14 cellular contexts compared by ENCODE assay signal in genomic region chr15:31358163-31358562, GRCh38. TPM values are rescaled to one million over a fixed set of nuclear protein-coding genes. Genes with fewer than 3 reads are reported as not detected.
DNase-seq lines count a peak whose midpoint lies in the region; ATAC-seq and TF ChIP-seq lines count a peak whose summit lies in the region.
"Had no signal": no experiment of that assay in that cellular context is flagged by ENCODE, and none has a peak within 500 bp of the region (broad histone marks: within the 10 kb centered on the region; RNA-seq: fewer than 3 reads in every experiment).

No MANE protein-coding gene starts in this region.

- no peak for TF ChIP-seq POLR2A in heart left ventricle (IDR thresholded peaks at IDR 0.05)

- no peak overlapping the region for H2BK12ac ChIP-seq in mesenchymal stem cell (ENCODE audit: low read length in 2 of 2)

- no peak overlapping the region for H2BK120ac ChIP-seq in mesenchymal stem cell (ENCODE audit: low read depth, low read length)

- TF ChIP-seq CTCF in left ventricle myocardium inferior (IDR thresholded peaks at IDR 0.05; ENCODE audit: borderline replicate concordance) = no peak
- no peak for TF ChIP-seq CTCF in heart left ventricle (IDR thresholded peaks at IDR 0.05)
- no peak for TF ChIP-seq CTCF in type B pancreatic cell (conservative IDR thresholded peaks at IDR 0.05)

- H3K27ac Mint-ChIP-seq in activated CD8-positive, alpha-beta T cell treated with anti-CD3 and anti-CD28 coated beads, Interleukin-2, amount 10 ng/mL, durations not matched to agents 7 days and 5 days = peak overlapping the region; percentile 94
- H3K27ac Mint-ChIP-seq in memory B cell (peak overlapping the region; percentile 76), type B pancreatic cell (peak overlapping the region; percentile 58)

- peaks cover 98% of the 10 kb centered on the region for H3K4me1 Mint-ChIP-seq in activated CD8-positive, alpha-beta T cell treated with anti-CD3 and anti-CD28 coated beads, Interleukin-2, amount 10 ng/mL, durations not matched to agents 7 days and 5 days (ENCODE audit: low read depth)
- H3K4me1 Mint-ChIP-seq in memory B cell (peaks cover 72% of the 10 kb centered on the region), type B pancreatic cell (ENCODE audit: unreplicated experiment) (peaks cover 48% of the 10 kb centered on the region)

- H3K36me3 ChIP-seq in left ventricle myocardium inferior = no peaks in the 10 kb centered on the region
- H3K36me3 ChIP-seq in heart left ventricle = peaks cover 0 to 21% (median 0%) of the 10 kb centered on the region in 9 donors
- H3K36me3 ChIP-seq in mesenchymal stem cell (ENCODE audit: control insufficient read depth in 1 of 2, insufficient read depth in 2 of 2, low read depth in 1 of 2, low read length in 2 of 2) = peaks cover 5 to 15% of the 10 kb centered on the region in 2 experiments
- H3K36me3 ChIP-seq: breast epithelium had no signal

- POLR2A ChIA-PET in activated CD8-positive, alpha-beta T cell treated with anti-CD3 and anti-CD28 coated beads, Interleukin-2, amount 10 ng/mL, durations not matched to agents 7 days and 5 days (lab: Charles Lee) = interaction anchor here (1.9 to 8.9 kb wide), 2 partner anchors 11 to 16 kb away, joined by 7 to 90 read pairs; no protein-coding TSS in a partner anchor

- no peak overlapping the region for H3K14ac ChIP-seq in mesenchymal stem cell (ENCODE audit: low read length in 2 of 2)

- H3K4me3 Mint-ChIP-seq in activated CD8-positive, alpha-beta T cell treated with anti-CD3 and anti-CD28 coated beads, Interleukin-2, amount 10 ng/mL, durations not matched to agents 7 days and 5 days = peak overlapping the region; percentile 72
- peak overlapping the region; percentile 69 for H3K4me3 Mint-ChIP-seq in memory B cell
- H3K4me3 Mint-ChIP-seq in type B pancreatic cell = no peak overlapping the region

- WGBS in heart left ventricle, 4 donors = 63 to 71% (median 65%) methylated on average over 3 of the region's 3 CpGs
- WGBS in mesenchymal stem cell = 85% methylated on average over 2 of the region's 3 CpGs

- no peak overlapping the region for H3K23ac ChIP-seq in mesenchymal stem cell (ENCODE audit: low read length in 2 of 2)

- H3K4me1 ChIP-seq in left ventricle myocardium inferior = peaks cover 100% of the 10 kb centered on the region
- H3K4me1 ChIP-seq in heart left ventricle = peaks cover 61 to 100% (median 99%) of the 10 kb centered on the region in 12 donors
- peaks cover 21% of the 10 kb centered on the region for H3K4me1 ChIP-seq in mesenchymal stem cell (ENCODE audit: control insufficient read depth, insufficient read depth, low read depth, low read length)

- H2BK5ac ChIP-seq in mesenchymal stem cell (ENCODE audit: low read depth, low read length, poor library complexity, severe bottlenecking) = no peak overlapping the region

- no peak overlapping the region for H2AK5ac ChIP-seq in mesenchymal stem cell (ENCODE audit: low read length, severe bottlenecking)

- intact Hi-C loops in left ventricle myocardium inferior (cut with micrococcal nuclease) = no loop called here
- intact Hi-C loops in heart left ventricle (cut with DNase I) = no loop called here

- DNase-seq in left ventricle myocardium inferior = no peak
- no peak for DNase-seq in heart left ventricle
- no peak for DNase-seq in activated CD8-positive, alpha-beta T cell treated with anti-CD3 and anti-CD28 coated beads, Interleukin-2, amount 10 ng/mL, durations not matched to agents 7 days and 5 days
- DNase-seq in memory B cell (ENCODE audit: low spot score in 2 of 2) = no peak
- no peak for DNase-seq in type B pancreatic cell (ENCODE audit: extremely low spot score, unreplicated experiment)
- no peak for DNase-seq in mesenchymal stem cell
- no peak for DNase-seq in AG20443 (ENCODE audit: low spot score)
- DNase-seq: NCI-H1048, NCI-H226 had no signal

- peak overlapping the region; percentile 100 for H3K27ac ChIP-seq in left ventricle myocardium inferior (replicated peaks)
- peak overlapping the region in 4 of 12 donors; percentile 24 to 96 (median 91) for H3K27ac ChIP-seq in heart left ventricle
- no peak overlapping the region for H3K27ac ChIP-seq in mesenchymal stem cell (ENCODE audit: low read length, poor library complexity, severe bottlenecking)
- H3K27ac ChIP-seq: hepatocyte, parathyroid adenoma had no signal

- CTCF ChIA-PET in activated CD8-positive, alpha-beta T cell treated with anti-CD3 and anti-CD28 coated beads, Interleukin-2, amount 10 ng/mL, durations not matched to agents 7 days and 5 days (lab: Charles Lee) = interaction anchor here (1.0 to 15.9 kb wide), 8 partner anchors 8 to 158 kb away, joined by 3 to 271 read pairs (median 8); no protein-coding TSS in a partner anchor

- no peak overlapping the region for H3K4me2 ChIP-seq in mesenchymal stem cell (ENCODE audit: low read length, poor library complexity, severe bottlenecking)
- H3K4me2 ChIP-seq: hepatocyte had no signal

- H3K4me3 ChIP-seq in left ventricle myocardium inferior = no peak overlapping the region
- no peak overlapping the region for H3K4me3 ChIP-seq in heart left ventricle
- no peak overlapping the region for H3K4me3 ChIP-seq in mesenchymal stem cell (ENCODE audit: insufficient read depth in 1 of 2, low read depth in 1 of 2, low read length in 2 of 2)
- H3K4me3 ChIP-seq: breast epithelium, hepatocyte had no signal

- H3K18ac ChIP-seq in mesenchymal stem cell (ENCODE audit: low read depth in 1 of 2, low read length in 2 of 2) = no peak overlapping the region

- no peaks in the 10 kb centered on the region for H3K27me3 ChIP-seq in left ventricle myocardium inferior (ENCODE audit: low read depth)
- H3K27me3 ChIP-seq in heart left ventricle = no peaks in the 10 kb centered on the region
- H3K27me3 ChIP-seq in mesenchymal stem cell (ENCODE audit: control insufficient read depth in 1 of 2, insufficient read depth in 1 of 2, low read length in 2 of 2) = no peaks in the 10 kb centered on the region
- H3K27me3 ChIP-seq: breast epithelium, hepatocyte had no signal

- no peak overlapping the region for H3K9ac ChIP-seq in mesenchymal stem cell (ENCODE audit: low read length)
- H3K9ac ChIP-seq: parathyroid adenoma had no signal

- no peaks in the 10 kb centered on the region for H3K27me3 Mint-ChIP-seq in activated CD8-positive, alpha-beta T cell treated with anti-CD3 and anti-CD28 coated beads, Interleukin-2, amount 10 ng/mL, durations not matched to agents 7 days and 5 days (ENCODE audit: low read depth)
- H3K27me3 Mint-ChIP-seq in memory B cell (no peaks in the 10 kb centered on the region), type B pancreatic cell (no peaks in the 10 kb centered on the region)

- peaks cover 64% of the 10 kb centered on the region for H3K36me3 Mint-ChIP-seq in activated CD8-positive, alpha-beta T cell treated with anti-CD3 and anti-CD28 coated beads, Interleukin-2, amount 10 ng/mL, durations not matched to agents 7 days and 5 days (ENCODE audit: low read depth)
- H3K36me3 Mint-ChIP-seq in memory B cell (peaks cover 13% of the 10 kb centered on the region), type B pancreatic cell (no peaks in the 10 kb centered on the region)

- ATAC-seq in heart left ventricle (no peak), memory B cell (ENCODE audit: low read depth) (no peak), esophagus mucosa (no peak)
- ATAC-seq in activated CD8-positive, alpha-beta T cell treated with anti-CD3 and anti-CD28 coated beads, Interleukin-2, amount 10 ng/mL, durations not matched to agents 7 days and 5 days = no peak
- ATAC-seq: Panc1 had no signal

- H3K4ac ChIP-seq in mesenchymal stem cell (ENCODE audit: low read depth in 1 of 2, low read length in 2 of 2) = no peak overlapping the region

- H3K9me3 ChIP-seq in left ventricle myocardium inferior (replicated peaks) = no peaks in the 10 kb centered on the region
- no peaks in the 10 kb centered on the region for H3K9me3 ChIP-seq in heart left ventricle
- H3K9me3 ChIP-seq in mesenchymal stem cell (ENCODE audit: control insufficient read depth, low read length) = no peaks in the 10 kb centered on the region
- H3K9me3 ChIP-seq: breast epithelium had no signal

- H3K9me3 Mint-ChIP-seq in activated CD8-positive, alpha-beta T cell treated with anti-CD3 and anti-CD28 coated beads, Interleukin-2, amount 10 ng/mL, durations not matched to agents 7 days and 5 days (ENCODE audit: insufficient read depth) = no peaks in the 10 kb centered on the region
- H3K9me3 Mint-ChIP-seq in memory B cell = no peaks in the 10 kb centered on the region
- no peaks in the 10 kb centered on the region for H3K9me3 Mint-ChIP-seq in type B pancreatic cell

- H4K91ac ChIP-seq in mesenchymal stem cell (ENCODE audit: low read length) = no peak overlapping the region

- no peak overlapping the region for H2AFZ ChIP-seq in mesenchymal stem cell (ENCODE audit: low read depth, low read length)
- H2AFZ ChIP-seq: hepatocyte, parathyroid adenoma had no signal

- H2BK15ac ChIP-seq in mesenchymal stem cell (ENCODE audit: low read depth, poor library complexity, severe bottlenecking) = no peak overlapping the region

- no peak overlapping the region for H4K8ac ChIP-seq in mesenchymal stem cell (ENCODE audit: low read length)

- H3K79me1 ChIP-seq in mesenchymal stem cell (replicated peaks; ENCODE audit: low read length, poor library complexity, severe bottlenecking) = peaks cover 40% of the 10 kb centered on the region

RNA-seq across cellular contexts. Expression of gene KLF13, which starts 31.5 kb away (rescaled TPM):
- 62.3 TPM for total RNA-seq in left ventricle myocardium inferior
- 10 to 100 TPM; 37.5 to 65.9 (median 56.4) TPM for total RNA-seq in heart left ventricle
- polyA plus RNA-seq in heart left ventricle = 10 to 100 TPM; 22.4 to 74.0 TPM
- 100 to 1,000 TPM; 214 to 215 TPM for total RNA-seq in activated CD8-positive, alpha-beta T cell treated with anti-CD3 and anti-CD28 coated beads, Interleukin-2, amount 10 ng/mL, durations not matched to agents 7 days and 5 days
- 38.6 and 58.2 TPM in 2 replicates for total RNA-seq in type B pancreatic cell (ENCODE audit: low replicate concordance)
- polyA plus RNA-seq in mesenchymal stem cell (2013, experiment 1 of 2) = 93.2 TPM
- 91.8 TPM for polyA plus RNA-seq in mesenchymal stem cell (2013, experiment 2 of 2)
- 42.7 TPM for total RNA-seq in esophagus mucosa
